Comparison of ENCODE assay signal across 17 cellular contexts in genomic region chr3:45087155-45087554, GRCh38. TPM values are rescaled to one million over a fixed set of nuclear protein-coding genes. Genes with fewer than 3 reads are reported as not detected.
DNase-seq lines count a peak whose midpoint lies in the region; ATAC-seq and TF ChIP-seq lines count a peak whose summit lies in the region.
"Had no signal": no experiment of that assay in that cellular context is flagged by ENCODE, and none has a peak within 500 bp of the region (broad histone marks: within the 10 kb centered on the region; RNA-seq: fewer than 3 reads in every experiment).

No MANE protein-coding gene starts in this region.

- H2AK5ac ChIP-seq in H9 (ENCODE audit: insufficient read length, low read length) (no peak overlapping the region), mesenchymal stem cell (ENCODE audit: low read length, severe bottlenecking) (peak overlapping the region; percentile 3)

- H3K56ac ChIP-seq in H9 (ENCODE audit: insufficient read length, low read depth, low read length), result peak overlapping the region; percentile 47

- peaks cover 5% of the 10 kb centered on the region for H3K36me3 Mint-ChIP-seq in CD4-positive, CD25-positive, alpha-beta regulatory T cell
- peaks cover 12 to 57% (median 29%) of the 10 kb centered on the region in 3 experiments for H3K36me3 Mint-ChIP-seq in H9 (ENCODE audit: insufficient read depth in 1 of 3, low read depth in 3 of 3)
- peaks cover 3% of the 10 kb centered on the region for H3K36me3 Mint-ChIP-seq in osteocyte (ENCODE audit: unreplicated experiment)

- no peak overlapping the region for H4K91ac ChIP-seq in H9 (ENCODE audit: insufficient read length, low read depth, low read length)
- H4K91ac ChIP-seq in mesenchymal stem cell (ENCODE audit: low read length), result no peak overlapping the region

- no peak overlapping the region for H2BK5ac ChIP-seq in H9 (ENCODE audit: insufficient read length, low read length)
- no peak overlapping the region for H2BK5ac ChIP-seq in mesenchymal stem cell (ENCODE audit: low read depth, low read length, poor library complexity, severe bottlenecking)

- no peak for ATAC-seq in CD4-positive, CD25-positive, alpha-beta regulatory T cell (ENCODE audit: low read depth in 2 of 2)
- no peak for ATAC-seq in body of pancreas

- peaks cover 0 to 3% (median 0%) of the 10 kb centered on the region in 4 donors for H3K4me1 Mint-ChIP-seq in CD4-positive, CD25-positive, alpha-beta regulatory T cell
- H3K4me1 Mint-ChIP-seq in H9, result peaks cover 17% of the 10 kb centered on the region in 2 experiments
- H3K4me1 Mint-ChIP-seq in osteocyte (ENCODE audit: unreplicated experiment), result peaks cover 29% of the 10 kb centered on the region
- H3K4me1 Mint-ChIP-seq: CD14-positive monocyte had no signal

- no peak overlapping the region for H3K9ac ChIP-seq in H9 (ENCODE audit: extremely low read depth, insufficient read length, low read length)
- no peak overlapping the region for H3K9ac ChIP-seq in mesenchymal stem cell (ENCODE audit: low read length)

- no peaks in the 10 kb centered on the region for H3K23me2 ChIP-seq in H9 (ENCODE audit: insufficient read length, low read depth, low read length, poor library complexity, severe bottlenecking)

- H3K36me3 ChIP-seq in CD4-positive, CD25-positive, alpha-beta regulatory T cell (ENCODE audit: control insufficient read depth, insufficient read depth, low read length), result no peaks in the 10 kb centered on the region
- H3K36me3 ChIP-seq in body of pancreas (replicated peaks in 1 of 2; ENCODE audit: insufficient read depth in 1 of 2, low read depth in 2 of 2) (peaks cover 0 to 5% of the 10 kb centered on the region in 2 donors), mesenchymal stem cell (ENCODE audit: control insufficient read depth in 1 of 2, insufficient read depth in 2 of 2, low read depth in 1 of 2, low read length in 2 of 2) (peaks cover 55 to 85% of the 10 kb centered on the region in 2 experiments)

- peaks cover 0 to 1% (median 0%) of the 10 kb centered on the region in 7 donors for H3K9me3 Mint-ChIP-seq in CD4-positive, CD25-positive, alpha-beta regulatory T cell
- H3K9me3 Mint-ChIP-seq in H9, result no peaks in the 10 kb centered on the region; a peak in 1 of 5 replicates
- no peaks in the 10 kb centered on the region for H3K9me3 Mint-ChIP-seq in osteocyte (ENCODE audit: unreplicated experiment)

- no peak overlapping the region for H2BK120ac ChIP-seq in H9 (ENCODE audit: low read depth, low read length, poor library complexity, severe bottlenecking)
- H2BK120ac ChIP-seq in mesenchymal stem cell (ENCODE audit: low read depth, low read length), result no peak overlapping the region

- H2BK12ac ChIP-seq in H9 (ENCODE audit: insufficient read length, low read depth, low read length) (no peak overlapping the region), mesenchymal stem cell (ENCODE audit: low read length in 2 of 2) (no peak overlapping the region)

- H2BK15ac ChIP-seq in H9 (ENCODE audit: low read depth, low read length) (no peak overlapping the region), mesenchymal stem cell (ENCODE audit: low read depth, poor library complexity, severe bottlenecking) (no peak overlapping the region)

- H3K4me3 ChIP-seq in CD4-positive, CD25-positive, alpha-beta regulatory T cell (ENCODE audit: low read depth, low read length), result no peak overlapping the region
- H3K4me3 ChIP-seq in body of pancreas (no peak overlapping the region), mesenchymal stem cell (ENCODE audit: insufficient read depth in 1 of 2, low read depth in 1 of 2, low read length in 2 of 2) (no peak overlapping the region)
- H3K4me3 ChIP-seq: PC-9 had no signal

- intact Hi-C loops in body of pancreas (cut with DNase I), result no loop called here

- TF ChIP-seq CTCF in H9 (conservative IDR thresholded peaks at IDR 0.05), result no peak
- no peak for TF ChIP-seq CTCF in body of pancreas (IDR thresholded peaks at IDR 0.05)
- TF ChIP-seq CTCF in osteocyte (IDR thresholded peaks at IDR 0.05), result no peak

- H4K20me1 ChIP-seq in H9 (ENCODE audit: control insufficient read depth, insufficient read depth, insufficient read length), result no peaks in the 10 kb centered on the region

- no peak for TF ChIP-seq POLR2A in body of pancreas (IDR thresholded peaks at IDR 0.05)

- no peak overlapping the region for H4K5ac ChIP-seq in H9 (ENCODE audit: insufficient read length, low read depth, low read length)

- no peak overlapping the region for H3K27ac ChIP-seq in CD4-positive, CD25-positive, alpha-beta regulatory T cell (ENCODE audit: insufficient read depth, low read length, poor library complexity, severe bottlenecking)
- H3K27ac ChIP-seq in H9 (ENCODE audit: insufficient read length, low read depth, low read length) (no peak overlapping the region), body of pancreas (no peak overlapping the region), mesenchymal stem cell (ENCODE audit: low read length, poor library complexity, severe bottlenecking) (no peak overlapping the region)
- H3K27ac ChIP-seq: PC-9 had no signal

- H3K27me3 Mint-ChIP-seq in CD4-positive, CD25-positive, alpha-beta regulatory T cell, result peaks cover 10% of the 10 kb centered on the region
- no peaks in the 10 kb centered on the region for H3K27me3 Mint-ChIP-seq in H9 (ENCODE audit: low read depth)
- H3K27me3 Mint-ChIP-seq in osteocyte (ENCODE audit: unreplicated experiment), result no peaks in the 10 kb centered on the region

- no peak for DNase-seq in CD4-positive, CD25-positive, alpha-beta regulatory T cell
- DNase-seq in H9 (no peak), body of pancreas (peak in 3 of 4 donors; percentile 25 to 48 (median 27)), mesenchymal stem cell (no peak), osteocyte (ENCODE audit: extremely low spot score, unreplicated experiment) (no peak), H4 (ENCODE audit: low spot score) (no peak)
- DNase-seq in activated T-cell treated with anti-CD3 and anti-CD28 coated beads, Interleukin-2, amount 50 U/mL, for 48 hours, result no peak
- DNase-seq: ACHN, AML-193, COR-L47, GOT3, Karpas-422, NCI-H1930, NCI-H2171 treated with DMSO at 0.1 percent for 48 hours, NCI-H774, PC-9 had no signal

- no peak overlapping the region for H3K4me3 Mint-ChIP-seq in CD4-positive, CD25-positive, alpha-beta regulatory T cell
- H3K4me3 Mint-ChIP-seq in H9, result no peak overlapping the region
- H3K4me3 Mint-ChIP-seq in osteocyte (ENCODE audit: unreplicated experiment), result no peak overlapping the region
- H3K4me3 Mint-ChIP-seq: CD14-positive monocyte had no signal

- H4K8ac ChIP-seq in H9 (replicated peaks; ENCODE audit: insufficient read length, low read depth, low read length) (no peak overlapping the region), mesenchymal stem cell (ENCODE audit: low read length) (peak overlapping the region; percentile 48)

- H3K4ac ChIP-seq in H9 (ENCODE audit: low read depth, low read length) (no peak overlapping the region), mesenchymal stem cell (ENCODE audit: low read depth in 1 of 2, low read length in 2 of 2) (no peak overlapping the region)

- H3K4me2 ChIP-seq in H9 (ENCODE audit: insufficient read depth, insufficient read length, low read length), result no peak overlapping the region
- H3K4me2 ChIP-seq in mesenchymal stem cell (ENCODE audit: low read length, poor library complexity, severe bottlenecking), result no peak overlapping the region
- H3K4me2 ChIP-seq: PC-9 had no signal

- no peaks in the 10 kb centered on the region for H3K9me3 ChIP-seq in CD4-positive, CD25-positive, alpha-beta regulatory T cell (ENCODE audit: control insufficient read depth in 2 of 2, low read length in 2 of 2)
- H3K9me3 ChIP-seq in H9 (ENCODE audit: control insufficient read depth, low read depth, low read length) (no peaks in the 10 kb centered on the region), body of pancreas (no peaks in the 10 kb centered on the region), mesenchymal stem cell (ENCODE audit: control insufficient read depth, low read length) (peaks cover 7% of the 10 kb centered on the region)

- H3K79me2 ChIP-seq in H9 (ENCODE audit: insufficient read depth, low read length), result no peaks in the 10 kb centered on the region

- H3T11ph ChIP-seq in H9 (ENCODE audit: low read length), result no peak overlapping the region

- H3K23ac ChIP-seq in H9 (ENCODE audit: insufficient read length, low read depth, low read length) (no peak overlapping the region), mesenchymal stem cell (ENCODE audit: low read length in 2 of 2) (no peak overlapping the region)

- peak overlapping the region in 2 of 3 donors; percentile 49 to 59 for H3K27ac Mint-ChIP-seq in CD4-positive, CD25-positive, alpha-beta regulatory T cell
- H3K27ac Mint-ChIP-seq in H9, result peak overlapping the region in 1 of 3 experiments; percentile 26; a peak in 1 of 7 replicates
- no peak overlapping the region for H3K27ac Mint-ChIP-seq in osteocyte (ENCODE audit: unreplicated experiment)
- H3K27ac Mint-ChIP-seq: CD14-positive monocyte had no signal

- H3K4me1 ChIP-seq in CD4-positive, CD25-positive, alpha-beta regulatory T cell (ENCODE audit: control insufficient read depth, insufficient read depth, low read length, poor library complexity, severe bottlenecking), result no peaks in the 10 kb centered on the region
- H3K4me1 ChIP-seq in H9 (ENCODE audit: insufficient read depth, low read length) (no peaks in the 10 kb centered on the region; the same call in 1 of the 2 replicates), body of pancreas (peaks cover 23% of the 10 kb centered on the region), mesenchymal stem cell (ENCODE audit: control insufficient read depth, insufficient read depth, low read depth, low read length) (peaks cover 17% of the 10 kb centered on the region)

- H3K79me1 ChIP-seq in H9 (ENCODE audit: insufficient read depth, low read depth, low read length, poor library complexity, severe bottlenecking), result no peaks in the 10 kb centered on the region
- peaks cover 28% of the 10 kb centered on the region for H3K79me1 ChIP-seq in mesenchymal stem cell (replicated peaks; ENCODE audit: low read length, poor library complexity, severe bottlenecking)

- H2BK20ac ChIP-seq in H9 (ENCODE audit: low read depth, low read length, poor library complexity, severe bottlenecking), result no peak overlapping the region

- H3K18ac ChIP-seq in H9 (ENCODE audit: insufficient read length, low read depth, low read length) (no peak overlapping the region), mesenchymal stem cell (ENCODE audit: low read depth in 1 of 2, low read length in 2 of 2) (peak overlapping the region in 1 of 2 experiments; percentile 2)

- H2AFZ ChIP-seq in H9 (ENCODE audit: low read length) (no peak overlapping the region), mesenchymal stem cell (ENCODE audit: low read depth, low read length) (no peak overlapping the region)
- H2AFZ ChIP-seq: PC-9 had no signal

- no peak overlapping the region; the same call in 1 of the 2 replicates for H3K14ac ChIP-seq in H9 (ENCODE audit: insufficient read depth, low read length)
- no peak overlapping the region for H3K14ac ChIP-seq in mesenchymal stem cell (ENCODE audit: low read length in 2 of 2)

- no CpG with 5 or more reads among the region's 7 CpGs for WGBS in H9 (ENCODE audit: extremely low coverage, insufficient read length, low lambda C conversion rate)
- 70 to 73% methylated on average over 7 of the region's 7 CpGs for WGBS in body of pancreas, 2 donors
- 96% methylated on average over 7 of the region's 7 CpGs for WGBS in mesenchymal stem cell

- no peaks in the 10 kb centered on the region for H3K27me3 ChIP-seq in CD4-positive, CD25-positive, alpha-beta regulatory T cell (ENCODE audit: control insufficient read depth, insufficient read depth, low read length)
- H3K27me3 ChIP-seq in H9 (ENCODE audit: insufficient read depth, low read length) (no peaks in the 10 kb centered on the region), body of pancreas (no peaks in the 10 kb centered on the region), mesenchymal stem cell (ENCODE audit: control insufficient read depth in 1 of 2, insufficient read depth in 1 of 2, low read length in 2 of 2) (no peaks in the 10 kb centered on the region)

RNA-seq across cellular contexts. Expression of gene CDCP1, which starts 59.0 kb away (rescaled TPM):
- total RNA-seq in CD4-positive, CD25-positive, alpha-beta regulatory T cell, result 0.54 TPM
- polyA plus RNA-seq in CD4-positive, CD25-positive, alpha-beta regulatory T cell, result 1 to 10 TPM in 2 of 4 donors, under 1 TPM in 2; 0.47 to 2.5 (median 1.5) TPM
- total RNA-seq in H9 (2021) (12.9 and 14.1 TPM in 2 replicates), body of pancreas (1 to 10 TPM; 6.2 to 6.3 TPM), osteocyte (2.3 and 2.7 TPM in 2 replicates)
- 71.6 TPM for polyA plus RNA-seq in mesenchymal stem cell (2013, experiment 1 of 2)
- 71.5 TPM for polyA plus RNA-seq in mesenchymal stem cell (2013, experiment 2 of 2)
- total RNA-seq in H4 (2014; rRNA removed; shearing (Covaris generic)), result 0.12 and 0.31 TPM in 2 replicates

Comparison
In these comparisons a context has a peak if more than half of its experiments do, and no peak if none do; other contexts are left out.
1. DNase-seq: peak in body of pancreas (3 of 4); none in CD4-positive, CD25-positive, alpha-beta regulatory T cell (0 of 3), H9 (single experiment), mesenchymal stem cell (single experiment), activated T-cell treated with anti-CD3 and anti-CD28 coated beads, Interleukin-2, amount 50 U/mL, for 48 hours (0 of 2), osteocyte (single experiment) and H4 (single experiment).